ENCODE assay signal across 18 cellular contexts in the genomic region with DNA sequence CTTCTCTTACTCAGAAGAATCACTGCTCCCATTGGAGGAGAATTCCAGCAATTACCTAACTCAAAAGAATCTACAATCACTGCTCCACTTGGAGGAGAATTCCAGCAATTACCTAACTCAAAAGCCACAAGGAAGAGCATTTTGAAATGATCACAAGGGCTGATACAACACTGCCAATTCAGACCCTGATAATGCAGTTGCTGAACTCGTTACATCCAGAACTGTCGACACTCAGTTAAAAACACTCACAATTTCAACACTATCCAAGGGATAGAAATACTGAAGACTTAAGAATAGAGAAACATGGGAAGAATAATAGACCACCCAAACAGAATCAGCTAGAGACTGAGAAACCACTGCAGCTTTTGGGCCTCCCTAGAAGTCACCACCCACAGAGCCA. TPM values are rescaled to one million over a fixed set of nuclear protein-coding genes. Genes with fewer than 3 reads are reported as not detected.
DNase-seq lines count a peak whose midpoint lies in the region; ATAC-seq and TF ChIP-seq lines count a peak whose summit lies in the region.
"Had no signal": no experiment of that assay in that cellular context is flagged by ENCODE, and none has a peak within 500 bp of the region (broad histone marks: within the 10 kb centered on the region; RNA-seq: fewer than 3 reads in every experiment).

No MANE protein-coding gene starts in this region.

- peaks cover 60% of the 10 kb centered on the region for H3K27me3 Mint-ChIP-seq in T-helper 17 cell

- no peak for TF ChIP-seq EP300 in gastroesophageal sphincter (IDR thresholded peaks at IDR 0.05)

- no peak overlapping the region for H4K12ac ChIP-seq in trophoblast cell (ENCODE audit: low read depth, low read length)

- H3K27ac ChIP-seq in gastroesophageal sphincter (no peak overlapping the region), trophoblast cell (ENCODE audit: low read depth, low read length) (peak overlapping the region; percentile 36), stomach smooth muscle (ENCODE audit: low read length) (peak overlapping the region; percentile 11)
- H3K27ac ChIP-seq: BLaER1 had no signal

- peak overlapping the region; percentile 47 for H2BK12ac ChIP-seq in trophoblast cell (ENCODE audit: low read length)

- H3K9ac ChIP-seq in trophoblast cell (ENCODE audit: low read length) = no peak overlapping the region
- no peak overlapping the region for H3K9ac ChIP-seq in stomach smooth muscle (ENCODE audit: low read length in 2 of 2)
- H3K9ac ChIP-seq: BLaER1 had no signal

- H3K79me2 ChIP-seq in trophoblast cell (ENCODE audit: control insufficient read depth, insufficient read depth, low read length, poor library complexity) = peaks cover 9% of the 10 kb centered on the region

- H3K36me3 ChIP-seq in gastroesophageal sphincter (no peaks in the 10 kb centered on the region), trophoblast cell (ENCODE audit: control insufficient read depth in 1 of 2, insufficient read depth in 2 of 2, low read length in 2 of 2) (no peaks in the 10 kb centered on the region), stomach smooth muscle (ENCODE audit: control insufficient read depth in 2 of 2, insufficient read depth in 2 of 2, low read length in 2 of 2) (no peaks in the 10 kb centered on the region)
- H3K36me3 ChIP-seq: BLaER1 had no signal

- H3K9me3 ChIP-seq in T-helper 17 cell (ENCODE audit: control insufficient read depth, low read length, poor library complexity, severe bottlenecking) (no peaks in the 10 kb centered on the region), gastroesophageal sphincter (no peaks in the 10 kb centered on the region), trophoblast cell (ENCODE audit: insufficient read depth, low read depth, low read length) (no peaks in the 10 kb centered on the region), stomach smooth muscle (ENCODE audit: control insufficient read depth in 2 of 2, low read length in 2 of 2) (no peaks in the 10 kb centered on the region)
- H3K9me3 ChIP-seq: BLaER1 had no signal

- 69 to 100% methylated on average over 2 of the region's 2 CpGs for WGBS in gastroesophageal sphincter (ENCODE audit: low coverage in 1 of 2), 2 donors
- WGBS in trophoblast cell (ENCODE audit: extremely low coverage, insufficient coverage, insufficient read length) = no CpG with 5 or more reads among the region's 2 CpGs

- H3K27ac Mint-ChIP-seq in T-helper 17 cell = peak overlapping the region; percentile 10
- H3K27ac Mint-ChIP-seq: CD14-positive monocyte; CD4-positive, alpha-beta memory T cell; H9 had no signal

- H3K4me3 Mint-ChIP-seq in T-helper 17 cell = no peak overlapping the region
- H3K4me3 Mint-ChIP-seq: CD14-positive monocyte; CD4-positive, alpha-beta memory T cell; H9 had no signal

- no peak overlapping the region for H3K18ac ChIP-seq in trophoblast cell (ENCODE audit: low read length)

- H3K79me1 ChIP-seq in trophoblast cell (ENCODE audit: low read length) = no peaks in the 10 kb centered on the region

- H3K4ac ChIP-seq in trophoblast cell (ENCODE audit: low read depth, low read length) = no peak overlapping the region

- H3K27me3 ChIP-seq in gastroesophageal sphincter (peaks cover 3% of the 10 kb centered on the region), trophoblast cell (ENCODE audit: insufficient read depth, low read length) (no peaks in the 10 kb centered on the region), stomach smooth muscle (ENCODE audit: control insufficient read depth in 1 of 2, insufficient read depth in 2 of 2, low read length in 2 of 2) (no peaks in the 10 kb centered on the region)
- H3K27me3 ChIP-seq: BLaER1 had no signal

- no peak overlapping the region for H2AK5ac ChIP-seq in trophoblast cell (ENCODE audit: low read length)

- DNase-seq in T-helper 17 cell (no peak), trophoblast cell (peak; percentile 32 to 80), mucosa of gallbladder (ENCODE audit: low spot score) (no peak), NCI-H2107 (lab: John Stamatoyannopoulos, UW) (no peak)
- DNase-seq: 8988T; CD4-positive, alpha-beta memory T cell; DMS153; DMS79 treated with DMSO at 0.1 percent for 48 hours; GF-D8; H9 had no signal

- no peak overlapping the region for H3K4me2 ChIP-seq in trophoblast cell (ENCODE audit: low read length)
- H3K4me2 ChIP-seq: BLaER1 had no signal

- H3K14ac ChIP-seq in trophoblast cell (ENCODE audit: low read length) = no peak overlapping the region

- no peak overlapping the region for H4K91ac ChIP-seq in trophoblast cell (ENCODE audit: low read depth, low read length)

- H3K4me1 ChIP-seq in gastroesophageal sphincter (peaks cover 3 to 37% (median 12%) of the 10 kb centered on the region in 3 donors), trophoblast cell (ENCODE audit: control insufficient read depth in 1 of 2, insufficient read depth in 2 of 2, low read length in 2 of 2) (peaks cover 23 to 26% of the 10 kb centered on the region in 2 experiments), stomach smooth muscle (ENCODE audit: control insufficient read depth, insufficient read depth, low read length) (peaks cover 27% of the 10 kb centered on the region)
- H3K4me1 ChIP-seq: BLaER1 had no signal

- no peak overlapping the region for H2BK5ac ChIP-seq in trophoblast cell (ENCODE audit: low read depth, low read length, poor library complexity)

- no peak overlapping the region for H2AFZ ChIP-seq in trophoblast cell (ENCODE audit: insufficient read depth, low read length, poor library complexity)

- no peak for TF ChIP-seq POLR2A in gastroesophageal sphincter (IDR thresholded peaks at IDR 0.05)

- H3K4me3 ChIP-seq in gastroesophageal sphincter (no peak overlapping the region), trophoblast cell (ENCODE audit: low read depth, low read length) (no peak overlapping the region), stomach smooth muscle (ENCODE audit: low read length in 2 of 2) (no peak overlapping the region)
- H3K4me3 ChIP-seq: BLaER1 had no signal

- H3K4me1 Mint-ChIP-seq in T-helper 17 cell = no peaks in the 10 kb centered on the region
- H3K4me1 Mint-ChIP-seq: CD14-positive monocyte; CD4-positive, alpha-beta memory T cell had no signal

- TF ChIP-seq CTCF in gastroesophageal sphincter (IDR thresholded peaks at IDR 0.05) = no peak

- ATAC-seq in T-helper 17 cell (no peak), gastroesophageal sphincter (peak; percentile 19), HG03196 (IDR thresholded peaks at IDR 0.05; ENCODE audit: unreplicated experiment) (no peak), GM18907 (IDR thresholded peaks at IDR 0.05; ENCODE audit: unreplicated experiment) (no peak)
- ATAC-seq: HepG2 had no signal

- H2BK120ac ChIP-seq in trophoblast cell (ENCODE audit: insufficient read depth, low read length, poor library complexity) = no peak overlapping the region

- no peak overlapping the region for H4K8ac ChIP-seq in trophoblast cell (ENCODE audit: low read depth, low read length)

- no peaks in the 10 kb centered on the region for H3K36me3 Mint-ChIP-seq in T-helper 17 cell (ENCODE audit: low read depth)
- H3K36me3 Mint-ChIP-seq: CD14-positive monocyte; CD4-positive, alpha-beta memory T cell had no signal

- H3K23ac ChIP-seq in trophoblast cell (ENCODE audit: low read length) = no peak overlapping the region

RNA-seq across cellular contexts. Expression of gene AFAP1L2, which starts 27.8 kb away (rescaled TPM):
- 1 to 10 TPM; 1.8 to 3.0 TPM for total RNA-seq in T-helper 17 cell
- total RNA-seq in gastroesophageal sphincter = 10 to 100 TPM; 20.5 to 29.5 (median 23.9) TPM
- polyA plus RNA-seq in trophoblast cell (2013) = 41.9 and 43.1 TPM in 2 replicates
- total RNA-seq in mucosa of gallbladder = 6.3 TPM
- total RNA-seq: A673, HepG2 had no signal
- polyA plus RNA-seq: HepG2 had no signal

Comparison
In these comparisons a context has a peak if more than half of its experiments do, and no peak if none do; other contexts are left out.
1. DNase-seq: peak in trophoblast cell (2 of 2); none in T-helper 17 cell (0 of 3), mucosa of gallbladder (single experiment) and NCI-H2107 (single experiment).
2. H3K27ac ChIP-seq: peak in trophoblast cell (single experiment) and stomach smooth muscle (single experiment); none in gastroesophageal sphincter (0 of 4).